ENCODE assay signal across 11 cellular contexts in genomic region chr10:58963101-58963534, GRCh38.
DNase-seq lines count a peak whose midpoint lies in the region; ATAC-seq and TF ChIP-seq lines count a peak whose summit lies in the region.
"Had no signal": no experiment of that assay in that cellular context is flagged by ENCODE, and none has a peak within 500 bp of the region (broad histone marks: within the 10 kb centered on the region; RNA-seq: fewer than 3 reads in every experiment).

No MANE protein-coding gene starts in this region.

- H3K79me1 ChIP-seq in mesendoderm (ENCODE audit: low read length), result no peaks in the 10 kb centered on the region

- H3K27ac Mint-ChIP-seq in brain, result peak overlapping the region in 3 of 5 experiments; percentile 93 to 99 (median 98)
- H3K27ac Mint-ChIP-seq in activated T-helper 1 cell treated with anti-CD3 and anti-CD28 coated beads, Interleukin-12 subunit alpha, Interleukin-12 subunit beta, Interleukin-2, Interleukin-4 antibody, amounts not matched to agents 30 ng/mL and 10 ng/mL and 1 ng/mL, durations not matched to agents 14 hours and 24 hours and 36 hours, result no peak overlapping the region
- H3K27ac Mint-ChIP-seq in activated CD4-positive, alpha-beta memory T cell treated with anti-CD3 and anti-CD28 coated beads, Interleukin-2, amount 10 ng/mL, durations not matched to agents 7 days and 5 days, result no peak overlapping the region
- H3K27ac Mint-ChIP-seq in activated naive CD8-positive, alpha-beta T cell treated with anti-CD3 and anti-CD28 coated beads, Interleukin-2, amount 50 U/mL, for 24 hours, result no peak overlapping the region
- H3K27ac Mint-ChIP-seq: T-cell had no signal

- H3K36me3 ChIP-seq in HUES48 (ENCODE audit: control insufficient read depth, insufficient read depth, low read length) (no peaks in the 10 kb centered on the region), mesendoderm (ENCODE audit: control insufficient read depth, insufficient read depth, low read length) (no peaks in the 10 kb centered on the region)

- H4K8ac ChIP-seq in mesendoderm (ENCODE audit: low read depth, low read length), result no peak overlapping the region

- no peak for ATAC-seq in activated naive CD8-positive, alpha-beta T cell treated with anti-CD3 and anti-CD28 coated beads, Interleukin-2, amount 50 U/mL, for 24 hours
- ATAC-seq: T-cell had no signal

- CTCF ChIA-PET in activated CD4-positive, alpha-beta memory T cell treated with anti-CD3 and anti-CD28 coated beads, Interleukin-2, amount 10 ng/mL, durations not matched to agents 7 days and 5 days (lab: Charles Lee), result no interaction called here
- CTCF ChIA-PET in RWPE1 (lab: Yijun Ruan, JAX), result no interaction called here

- H3K9me3 ChIP-seq in HUES48 (ENCODE audit: control insufficient read depth, insufficient read depth, low read length), result no peaks in the 10 kb centered on the region

- TF ChIP-seq CTCF in C4-2B (conservative IDR thresholded peaks at IDR 0.05) (peak; percentile 67), brain (conservative IDR thresholded peaks at IDR 0.05) (no peak), RWPE1 (conservative IDR thresholded peaks at IDR 0.05; ENCODE audit: low read depth) (no peak)

- H3K9me3 Mint-ChIP-seq in brain, result no peaks in the 10 kb centered on the region
- H3K9me3 Mint-ChIP-seq in activated T-helper 1 cell treated with anti-CD3 and anti-CD28 coated beads, Interleukin-12 subunit alpha, Interleukin-12 subunit beta, Interleukin-2, Interleukin-4 antibody, amounts not matched to agents 30 ng/mL and 10 ng/mL and 1 ng/mL, durations not matched to agents 14 hours and 24 hours and 36 hours, result no peaks in the 10 kb centered on the region
- H3K9me3 Mint-ChIP-seq in activated CD4-positive, alpha-beta memory T cell treated with anti-CD3 and anti-CD28 coated beads, Interleukin-2, amount 10 ng/mL, durations not matched to agents 7 days and 5 days, result no peaks in the 10 kb centered on the region
- H3K9me3 Mint-ChIP-seq in activated naive CD8-positive, alpha-beta T cell treated with anti-CD3 and anti-CD28 coated beads, Interleukin-2, amount 50 U/mL, for 24 hours, result no peaks in the 10 kb centered on the region
- H3K9me3 Mint-ChIP-seq: T-cell had no signal

- no peak overlapping the region for H2BK120ac ChIP-seq in mesendoderm (ENCODE audit: low read depth, low read length)

- H3K36me3 Mint-ChIP-seq in brain, result no peaks in the 10 kb centered on the region
- H3K36me3 Mint-ChIP-seq in activated T-helper 1 cell treated with anti-CD3 and anti-CD28 coated beads, Interleukin-12 subunit alpha, Interleukin-12 subunit beta, Interleukin-2, Interleukin-4 antibody, amounts not matched to agents 30 ng/mL and 10 ng/mL and 1 ng/mL, durations not matched to agents 14 hours and 24 hours and 36 hours (ENCODE audit: low read depth), result no peaks in the 10 kb centered on the region
- no peaks in the 10 kb centered on the region for H3K36me3 Mint-ChIP-seq in activated CD4-positive, alpha-beta memory T cell treated with anti-CD3 and anti-CD28 coated beads, Interleukin-2, amount 10 ng/mL, durations not matched to agents 7 days and 5 days (ENCODE audit: low read depth)
- no peaks in the 10 kb centered on the region for H3K36me3 Mint-ChIP-seq in activated naive CD8-positive, alpha-beta T cell treated with anti-CD3 and anti-CD28 coated beads, Interleukin-2, amount 50 U/mL, for 24 hours (ENCODE audit: low read depth)
- H3K36me3 Mint-ChIP-seq: T-cell had no signal

- POLR2A ChIA-PET in activated CD4-positive, alpha-beta memory T cell treated with anti-CD3 and anti-CD28 coated beads, Interleukin-2, amount 10 ng/mL, durations not matched to agents 7 days and 5 days (lab: Charles Lee), result no interaction called here
- POLR2A ChIA-PET in RWPE1 (lab: Yijun Ruan, JAX; ENCODE audit: low non-redundant PET), result no interaction called here

- H2BK5ac ChIP-seq in mesendoderm (ENCODE audit: low read length), result no peak overlapping the region

- H3K79me2 ChIP-seq in mesendoderm (ENCODE audit: control insufficient read depth, insufficient read depth, low read length), result no peaks in the 10 kb centered on the region

- no peak overlapping the region for H2BK15ac ChIP-seq in mesendoderm (replicated peaks; ENCODE audit: low read depth)

- no peak overlapping the region for H2AK5ac ChIP-seq in mesendoderm (ENCODE audit: low read length)

- H3K4me2 ChIP-seq in mesendoderm (ENCODE audit: low read length), result no peak overlapping the region

- peak; percentile 45 for DNase-seq in mesendoderm
- DNase-seq in activated T-helper 1 cell treated with anti-CD3 and anti-CD28 coated beads, Interleukin-12 subunit alpha, Interleukin-12 subunit beta, Interleukin-2, Interleukin-4 antibody, amounts not matched to agents 30 ng/mL and 10 ng/mL and 1 ng/mL, durations not matched to agents 14 hours and 24 hours and 36 hours (ENCODE audit: low spot score), result no peak
- no peak for DNase-seq in activated CD4-positive, alpha-beta memory T cell treated with anti-CD3 and anti-CD28 coated beads, Interleukin-2, amount 10 ng/mL, durations not matched to agents 7 days and 5 days
- no peak for DNase-seq in activated naive CD8-positive, alpha-beta T cell treated with anti-CD3 and anti-CD28 coated beads, Interleukin-2, amount 50 U/mL, for 24 hours
- DNase-seq in RWPE1 (ENCODE audit: low spot score), result no peak
- DNase-seq: left cardiac atrium, MV-4-11, T-cell had no signal

- H3K27me3 ChIP-seq in HUES48 (ENCODE audit: control insufficient read depth, insufficient read depth, low read length) (peaks cover 74% of the 10 kb centered on the region), mesendoderm (ENCODE audit: insufficient read depth, low read length, poor library complexity) (no peaks in the 10 kb centered on the region)

- H3K9ac ChIP-seq in HUES48 (ENCODE audit: low read depth, low read length) (no peak overlapping the region), mesendoderm (ENCODE audit: low read length) (no peak overlapping the region)

- H3K4me3 ChIP-seq in HUES48 (ENCODE audit: low read depth, low read length) (no peak overlapping the region), mesendoderm (ENCODE audit: low read length) (no peak overlapping the region)

- H3K4me1 ChIP-seq in HUES48 (ENCODE audit: control insufficient read depth, insufficient read depth, low read length) (peaks cover 38% of the 10 kb centered on the region), mesendoderm (ENCODE audit: control insufficient read depth, low read depth, low read length) (no peaks in the 10 kb centered on the region)

- no peak overlapping the region for H3K56ac ChIP-seq in mesendoderm (ENCODE audit: low read length)

- no peak overlapping the region for H3K18ac ChIP-seq in mesendoderm (ENCODE audit: low read length)

- no peak overlapping the region for H4K5ac ChIP-seq in mesendoderm (ENCODE audit: low read length)

- H3K27me3 Mint-ChIP-seq in brain, result peaks cover 3% of the 10 kb centered on the region
- peaks cover 2% of the 10 kb centered on the region for H3K27me3 Mint-ChIP-seq in activated T-helper 1 cell treated with anti-CD3 and anti-CD28 coated beads, Interleukin-12 subunit alpha, Interleukin-12 subunit beta, Interleukin-2, Interleukin-4 antibody, amounts not matched to agents 30 ng/mL and 10 ng/mL and 1 ng/mL, durations not matched to agents 14 hours and 24 hours and 36 hours (ENCODE audit: insufficient read depth)
- H3K27me3 Mint-ChIP-seq in activated CD4-positive, alpha-beta memory T cell treated with anti-CD3 and anti-CD28 coated beads, Interleukin-2, amount 10 ng/mL, durations not matched to agents 7 days and 5 days, result no peaks in the 10 kb centered on the region
- H3K27me3 Mint-ChIP-seq in activated naive CD8-positive, alpha-beta T cell treated with anti-CD3 and anti-CD28 coated beads, Interleukin-2, amount 50 U/mL, for 24 hours, result peaks cover 9% of the 10 kb centered on the region

- H3K4me3 Mint-ChIP-seq in brain, result peak overlapping the region in 1 of 5 experiments; percentile 17
- H3K4me3 Mint-ChIP-seq in activated T-helper 1 cell treated with anti-CD3 and anti-CD28 coated beads, Interleukin-12 subunit alpha, Interleukin-12 subunit beta, Interleukin-2, Interleukin-4 antibody, amounts not matched to agents 30 ng/mL and 10 ng/mL and 1 ng/mL, durations not matched to agents 14 hours and 24 hours and 36 hours, result no peak overlapping the region
- no peak overlapping the region for H3K4me3 Mint-ChIP-seq in activated CD4-positive, alpha-beta memory T cell treated with anti-CD3 and anti-CD28 coated beads, Interleukin-2, amount 10 ng/mL, durations not matched to agents 7 days and 5 days
- H3K4me3 Mint-ChIP-seq in activated naive CD8-positive, alpha-beta T cell treated with anti-CD3 and anti-CD28 coated beads, Interleukin-2, amount 50 U/mL, for 24 hours, result no peak overlapping the region
- H3K4me3 Mint-ChIP-seq: T-cell had no signal

- intact Hi-C loops in activated T-helper 1 cell treated with anti-CD3 and anti-CD28 coated beads, Interleukin-12 subunit alpha, Interleukin-12 subunit beta, Interleukin-2, Interleukin-4 antibody, amounts not matched to agents 30 ng/mL and 10 ng/mL and 1 ng/mL, durations not matched to agents 14 hours and 24 hours and 36 hours (cut with micrococcal nuclease), result no loop called here

- H3K4ac ChIP-seq in mesendoderm (ENCODE audit: low read depth, low read length), result no peak overlapping the region

- peaks cover 50% of the 10 kb centered on the region for H3K4me1 Mint-ChIP-seq in brain
- H3K4me1 Mint-ChIP-seq in activated T-helper 1 cell treated with anti-CD3 and anti-CD28 coated beads, Interleukin-12 subunit alpha, Interleukin-12 subunit beta, Interleukin-2, Interleukin-4 antibody, amounts not matched to agents 30 ng/mL and 10 ng/mL and 1 ng/mL, durations not matched to agents 14 hours and 24 hours and 36 hours (ENCODE audit: low read depth), result no peaks in the 10 kb centered on the region
- H3K4me1 Mint-ChIP-seq in activated CD4-positive, alpha-beta memory T cell treated with anti-CD3 and anti-CD28 coated beads, Interleukin-2, amount 10 ng/mL, durations not matched to agents 7 days and 5 days, result no peaks in the 10 kb centered on the region
- H3K4me1 Mint-ChIP-seq in activated naive CD8-positive, alpha-beta T cell treated with anti-CD3 and anti-CD28 coated beads, Interleukin-2, amount 50 U/mL, for 24 hours, result no peaks in the 10 kb centered on the region
- H3K4me1 Mint-ChIP-seq: T-cell had no signal

- no peak overlapping the region for H3K23ac ChIP-seq in mesendoderm (ENCODE audit: low read length)

- WGBS in mesendoderm (ENCODE audit: extremely low coverage, insufficient coverage, low lambda C conversion rate), result no CpG with 5 or more reads among the region's 3 CpGs

- H3K27ac ChIP-seq in C4-2B, result no peak overlapping the region
- peak overlapping the region; percentile 66 for H3K27ac ChIP-seq in HUES48 (ENCODE audit: low read depth, low read length)
- H3K27ac ChIP-seq in mesendoderm (ENCODE audit: low read depth, low read length), result no peak overlapping the region
- no peak overlapping the region for H3K27ac ChIP-seq in RWPE1

Comparison
In these comparisons a context has a peak if more than half of its experiments do, and no peak if none do; other contexts are left out.
1. H3K27ac Mint-ChIP-seq: peak in brain (3 of 5); none in activated T-helper 1 cell treated with anti-CD3 and anti-CD28 coated beads, Interleukin-12 subunit alpha, Interleukin-12 subunit beta, Interleukin-2, Interleukin-4 antibody, amounts not matched to agents 30 ng/mL and 10 ng/mL and 1 ng/mL, durations not matched to agents 14 hours and 24 hours and 36 hours (single experiment), activated CD4-positive, alpha-beta memory T cell treated with anti-CD3 and anti-CD28 coated beads, Interleukin-2, amount 10 ng/mL, durations not matched to agents 7 days and 5 days (single experiment) and activated naive CD8-positive, alpha-beta T cell treated with anti-CD3 and anti-CD28 coated beads, Interleukin-2, amount 50 U/mL, for 24 hours (single experiment).